ENCODE assay signal across 19 cellular contexts in the genomic region with DNA sequence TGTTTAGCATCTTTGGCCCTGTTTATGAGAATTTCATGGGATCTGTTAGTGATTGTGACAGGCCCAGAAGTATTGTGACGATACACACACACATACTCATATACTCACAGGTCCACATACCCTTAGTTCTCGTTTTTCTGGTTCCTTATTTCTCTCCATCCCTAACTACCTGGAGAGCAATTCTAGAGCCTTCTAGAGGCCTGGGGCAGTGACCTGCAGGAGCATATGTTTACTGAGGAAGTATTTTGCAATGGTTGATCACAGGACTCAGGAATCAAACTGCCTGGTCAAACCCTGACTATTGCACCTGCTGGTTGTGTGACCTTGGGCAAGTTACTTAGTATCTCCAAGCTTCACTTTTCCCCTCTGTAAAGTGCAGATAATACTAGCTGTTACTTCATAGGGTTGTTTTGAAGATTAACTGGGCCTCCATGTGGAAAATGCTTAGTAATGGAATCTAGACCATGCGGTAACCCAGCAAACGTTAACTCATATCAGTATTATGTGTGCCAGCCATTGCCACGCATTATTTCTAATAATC. TPM values are rescaled to one million over a fixed set of nuclear protein-coding genes. Genes with fewer than 3 reads are reported as not detected.
A peak's percentile ranks its signal among the peaks of the same experiment; 100 is the strongest.
DNase-seq lines count a peak whose midpoint lies in the region; FAIRE-seq and TF ChIP-seq lines count a peak whose summit lies in the region.
"Had no signal": no experiment of that assay in that cellular context is flagged by ENCODE, and none has a peak within 500 bp of the region (broad histone marks: within the 10 kb centered on the region; RNA-seq: fewer than 3 reads in every experiment).

No MANE protein-coding gene starts in this region.

- H2AFZ ChIP-seq in mammary epithelial cell (ENCODE audit: low read depth, low read length), result no peak overlapping the region
- H2AFZ ChIP-seq in astrocyte (ENCODE audit: low read depth, low read length), result no peak overlapping the region

- CTCF ChIA-PET in MCF 10A (lab: Yijun Ruan, JAX) (interaction anchor here (0.6 to 2.4 kb wide), 5 partner anchors 10 to 409 kb away, joined by 3 to 17 read pairs (median 3); no protein-coding TSS in a partner anchor), mammary epithelial cell (lab: Charles Lee; ENCODE audit: low non-redundant PET) (no interaction called here)
- CTCF ChIA-PET in activated CD4-positive, alpha-beta memory T cell treated with anti-CD3 and anti-CD28 coated beads for 36 hours (lab: Charles Lee), result no interaction called here

- 78% methylated on average over 5 of the region's 5 CpGs for WGBS in mammary epithelial cell (ENCODE audit: low coverage, missing lambda C conversion rate)

- no TSS peak for BruUV-seq in MCF 10A (replicated peaks; lab: Mats Ljungman, UMichigan)
- no TSS peak for BruUV-seq in mammary epithelial cell (replicated peaks; lab: Mats Ljungman, UMichigan)

- H3K9me3 Mint-ChIP-seq in MCF 10A (ENCODE audit: unreplicated experiment), result no peaks in the 10 kb centered on the region
- H3K9me3 Mint-ChIP-seq in astrocyte (ENCODE audit: unreplicated experiment), result no peaks in the 10 kb centered on the region
- no peaks in the 10 kb centered on the region for H3K9me3 Mint-ChIP-seq in activated CD4-positive, alpha-beta memory T cell treated with anti-CD3 and anti-CD28 coated beads for 36 hours
- H3K9me3 Mint-ChIP-seq: HFFc6 had no signal

- no peak for TF ChIP-seq CTCF in MCF 10A (IDR thresholded peaks at IDR 0.05; ENCODE audit: unreplicated experiment)
- no peak for TF ChIP-seq CTCF in mammary epithelial cell (conservative IDR thresholded peaks at IDR 0.05 in 1 of 2, IDR thresholded peaks at IDR 0.05 in 1 of 2; ENCODE audit: extremely low read depth in 1 of 2, insufficient read depth in 1 of 2, low read depth in 1 of 2, low read length in 2 of 2)
- TF ChIP-seq CTCF in astrocyte (IDR thresholded peaks at IDR 0.05; ENCODE audit: insufficient read depth, low read depth, low read length), result no peak
- TF ChIP-seq CTCF in kidney (IDR thresholded peaks at IDR 0.05; ENCODE audit: borderline replicate concordance, extremely low read depth, insufficient read depth), result no peak

- dilution Hi-C loops in mammary epithelial cell (cut with HindIII; ENCODE audit: low sequenced_read_pairs), result loop anchor here (5.0 kb wide), 1 partner anchor 40 kb away; no protein-coding TSS in a partner anchor

- H3K4me1 Mint-ChIP-seq in MCF 10A (ENCODE audit: insufficient read depth, unreplicated experiment) (peaks cover 16% of the 10 kb centered on the region), astrocyte (ENCODE audit: low read depth, unreplicated experiment) (peaks cover 49% of the 10 kb centered on the region)
- H3K4me1 Mint-ChIP-seq in activated CD4-positive, alpha-beta memory T cell treated with anti-CD3 and anti-CD28 coated beads for 36 hours (ENCODE audit: low read depth), result no peaks in the 10 kb centered on the region
- H3K4me1 Mint-ChIP-seq: CD8-positive, alpha-beta memory T cell had no signal

- no peak overlapping the region for H3K27ac ChIP-seq in mammary epithelial cell (ENCODE audit: insufficient read depth, low read depth, low read length)
- H3K27ac ChIP-seq in astrocyte (ENCODE audit: low read depth, low read length), result no peak overlapping the region
- H3K27ac ChIP-seq in kidney (ENCODE audit: low read depth in 2 of 2, low read length in 2 of 2), result peak overlapping the region; percentile 10 to 66
- H3K27ac ChIP-seq: 22Rv1, BLaER1 had no signal

- H3K4me3 Mint-ChIP-seq in MCF 10A (ENCODE audit: unreplicated experiment), result no peak overlapping the region
- no peak overlapping the region for H3K4me3 Mint-ChIP-seq in astrocyte (ENCODE audit: unreplicated experiment)
- H3K4me3 Mint-ChIP-seq in activated CD4-positive, alpha-beta memory T cell treated with anti-CD3 and anti-CD28 coated beads for 36 hours, result no peak overlapping the region
- H3K4me3 Mint-ChIP-seq: CD8-positive, alpha-beta memory T cell; HFFc6 had no signal

- intact Hi-C loops in MCF 10A (cut with micrococcal nuclease) (no loop called here), mammary epithelial cell (cut with micrococcal nuclease) (loop anchor here (10.0 kb wide), 1 partner anchor 122 kb away; no protein-coding TSS in a partner anchor), kidney (cut with DNase I) (no loop called here)
- intact Hi-C loops in activated CD4-positive, alpha-beta memory T cell treated with anti-CD3 and anti-CD28 coated beads for 36 hours (cut with micrococcal nuclease), result no loop called here

- H3K9me3 ChIP-seq in mammary epithelial cell (replicated peaks; ENCODE audit: insufficient read depth, low read length) (no peaks in the 10 kb centered on the region), astrocyte (ENCODE audit: insufficient read depth, low read depth, low read length) (no peaks in the 10 kb centered on the region), kidney (ENCODE audit: control insufficient read depth in 1 of 2, low read length in 2 of 2) (no peaks in the 10 kb centered on the region)
- H3K9me3 ChIP-seq: BLaER1 had no signal

- H4K20me1 ChIP-seq in mammary epithelial cell (ENCODE audit: insufficient read depth, low read length) (no peaks in the 10 kb centered on the region), astrocyte (ENCODE audit: insufficient read depth, low read length) (peaks cover 21% of the 10 kb centered on the region)
- H4K20me1 ChIP-seq: BLaER1 had no signal

- no peaks in the 10 kb centered on the region for H3K79me2 ChIP-seq in mammary epithelial cell (ENCODE audit: insufficient read depth, low read length)
- H3K79me2 ChIP-seq in astrocyte (ENCODE audit: insufficient read depth, low read length), result peaks cover 37% of the 10 kb centered on the region

- in situ Hi-C loops in mammary epithelial cell (cut with MboI; ENCODE audit: low sequenced_read_pairs in 2 of 2), result loop anchor here (25.0 kb wide), 2 partner anchors 325 to 575 kb away; no protein-coding TSS in a partner anchor

- H3K4me3 ChIP-seq in mammary epithelial cell (replicated peaks in 1 of 3; ENCODE audit: insufficient read depth in 1 of 3, low read depth in 2 of 3, low read length in 3 of 3) (no peak overlapping the region), astrocyte (ENCODE audit: insufficient read depth, low read depth, low read length) (no peak overlapping the region), kidney (ENCODE audit: low read length in 2 of 2) (no peak overlapping the region)
- H3K4me3 ChIP-seq: BLaER1 had no signal

- no peaks in the 10 kb centered on the region for H3K36me3 Mint-ChIP-seq in MCF 10A (ENCODE audit: insufficient read depth, unreplicated experiment)
- H3K36me3 Mint-ChIP-seq in astrocyte (ENCODE audit: low read depth, unreplicated experiment), result peaks cover 34% of the 10 kb centered on the region
- no peaks in the 10 kb centered on the region for H3K36me3 Mint-ChIP-seq in activated CD4-positive, alpha-beta memory T cell treated with anti-CD3 and anti-CD28 coated beads for 36 hours
- H3K36me3 Mint-ChIP-seq: CD8-positive, alpha-beta memory T cell had no signal

- H3K27me3 Mint-ChIP-seq in MCF 10A (ENCODE audit: insufficient read depth, unreplicated experiment) (no peaks in the 10 kb centered on the region), astrocyte (ENCODE audit: low read depth, unreplicated experiment) (no peaks in the 10 kb centered on the region)
- H3K27me3 Mint-ChIP-seq in activated CD4-positive, alpha-beta memory T cell treated with anti-CD3 and anti-CD28 coated beads for 36 hours, result peaks cover 20% of the 10 kb centered on the region

- H3K9ac ChIP-seq in mammary epithelial cell (ENCODE audit: insufficient read depth, low read length) (no peak overlapping the region), astrocyte (ENCODE audit: low read length) (no peak overlapping the region), kidney (ENCODE audit: low read length in 2 of 2) (peak overlapping the region in 1 of 2 donors; percentile 20)
- H3K9ac ChIP-seq: BLaER1 had no signal

- H3K4me1 ChIP-seq in mammary epithelial cell (ENCODE audit: insufficient read depth, low read length), result no peaks in the 10 kb centered on the region
- H3K4me1 ChIP-seq in astrocyte (ENCODE audit: insufficient read depth, low read length), result peaks cover 4% of the 10 kb centered on the region
- H3K4me1 ChIP-seq in kidney (ENCODE audit: control insufficient read depth in 1 of 2, insufficient read depth in 1 of 2, low read depth in 1 of 2, low read length in 2 of 2), result peaks cover 0 to 7% of the 10 kb centered on the region in 2 donors
- H3K4me1 ChIP-seq: BLaER1 had no signal

- no peak for FAIRE-seq in astrocyte (lab: Jason Lieb, UNC)
- no peak for FAIRE-seq in kidney (lab: Jason Lieb, UNC)
- FAIRE-seq: GM18507, H1 had no signal

- DNase-seq in MCF 10A (ENCODE audit: unreplicated experiment) (no peak), mammary epithelial cell (no peak), astrocyte (ENCODE audit: low read depth) (no peak), kidney (no peak), renal cortical epithelial cell (ENCODE audit: low read depth) (peak; percentile 42), NCI-H345 treated with DMSO at 0.1 percent for 48 hours (lab: John Stamatoyannopoulos, UW; ENCODE audit: unreplicated experiment) (no peak), Ammon's horn (ENCODE audit: low spot score) (no peak)
- DNase-seq in activated CD4-positive, alpha-beta memory T cell treated with anti-CD3 and anti-CD28 coated beads for 36 hours, result no peak
- DNase-seq: CD8-positive, alpha-beta memory T cell; DMS79 treated with DMSO at 0.1 percent for 48 hours; HFFc6; Kasumi-1; NCI-H1105; NCI-H1694; NCI-H524 treated with DMSO at 0.1 percent for 48 hours had no signal

- H3K4me2 ChIP-seq in mammary epithelial cell (ENCODE audit: insufficient read depth, low read depth, low read length) (no peak overlapping the region), astrocyte (ENCODE audit: low read length) (no peak overlapping the region)
- H3K4me2 ChIP-seq: BLaER1 had no signal

- no peaks in the 10 kb centered on the region for H3K27me3 ChIP-seq in mammary epithelial cell (ENCODE audit: insufficient read depth, low read length)
- peaks cover 5% of the 10 kb centered on the region for H3K27me3 ChIP-seq in astrocyte (ENCODE audit: insufficient read depth, low read length)

- H3K27ac Mint-ChIP-seq in MCF 10A (ENCODE audit: low read depth, unreplicated experiment), result peak overlapping the region; percentile 12
- H3K27ac Mint-ChIP-seq in astrocyte (ENCODE audit: unreplicated experiment), result peak overlapping the region; percentile 43
- H3K27ac Mint-ChIP-seq in activated CD4-positive, alpha-beta memory T cell treated with anti-CD3 and anti-CD28 coated beads for 36 hours, result no peak overlapping the region
- H3K27ac Mint-ChIP-seq: CD8-positive, alpha-beta memory T cell had no signal

- no peaks in the 10 kb centered on the region for H3K36me3 ChIP-seq in mammary epithelial cell (ENCODE audit: insufficient read depth, low read length)
- H3K36me3 ChIP-seq in astrocyte (ENCODE audit: insufficient read depth, low read length), result peaks cover 3% of the 10 kb centered on the region
- H3K36me3 ChIP-seq in kidney (ENCODE audit: control insufficient read depth in 1 of 2, insufficient read depth in 2 of 2, low read length in 2 of 2), result no peaks in the 10 kb centered on the region
- H3K36me3 ChIP-seq: BLaER1 had no signal

- POLR2A ChIA-PET in MCF 10A (lab: Yijun Ruan, JAX), result interaction anchor here (0.7 kb wide), 1 partner anchor 272 kb away, joined by 3 read pairs; no protein-coding TSS in a partner anchor
- POLR2A ChIA-PET in activated CD4-positive, alpha-beta memory T cell treated with anti-CD3 and anti-CD28 coated beads for 36 hours (lab: Charles Lee), result no interaction called here

RNA-seq across cellular contexts. Expression of gene PAPPA, which starts 8.7 kb away (rescaled TPM):
- total RNA-seq in MCF 10A (2022), result 6.1 and 7.0 TPM in 2 replicates
- total RNA-seq in mammary epithelial cell, result under 1 TPM in 1 of 2 donors, not detected in 1; 0.33 TPM
- polyA plus RNA-seq in mammary epithelial cell, result 0.06 TPM
- polyA minus RNA-seq in mammary epithelial cell, result not detected
- 172 and 208 TPM in 2 replicates for total RNA-seq in astrocyte
- total RNA-seq in kidney, result 10.2 TPM
- polyA plus RNA-seq in kidney (ENCODE audit: insufficient read depth, low read depth, low replicate concordance), result 4.2 TPM
- total RNA-seq in renal cortical epithelial cell, result 2.5 and 14.6 TPM in 2 replicates
- not detected for total RNA-seq in activated CD4-positive, alpha-beta memory T cell treated with anti-CD3 and anti-CD28 coated beads for 36 hours
- total RNA-seq: CD8-positive, alpha-beta memory T cell had no signal
- polyA plus RNA-seq: CD8-positive, alpha-beta memory T cell had no signal

Comparison
In these comparisons a context has a peak if more than half of its experiments do, and no peak if none do; other contexts are left out.
1. H3K27ac ChIP-seq: peak in kidney (2 of 2); none in mammary epithelial cell (single experiment) and astrocyte (single experiment).
2. RNA of gene PAPPA, which starts 8.7 kb away (total RNA-seq): 172 to 208 TPM in astrocyte; 10.2 TPM in kidney (single experiment), 6.1 to 7.0 TPM in MCF 10A, 2.5 to 14.6 TPM in renal cortical epithelial cell, 0.33 TPM in mammary epithelial cell and not detected in activated CD4-positive, alpha-beta memory T cell treated with anti-CD3 and anti-CD28 coated beads for 36 hours; every median in the first group is over 10 times any median in the second.